ENCODE assay signal across 1 cellular context in the genomic region with DNA sequence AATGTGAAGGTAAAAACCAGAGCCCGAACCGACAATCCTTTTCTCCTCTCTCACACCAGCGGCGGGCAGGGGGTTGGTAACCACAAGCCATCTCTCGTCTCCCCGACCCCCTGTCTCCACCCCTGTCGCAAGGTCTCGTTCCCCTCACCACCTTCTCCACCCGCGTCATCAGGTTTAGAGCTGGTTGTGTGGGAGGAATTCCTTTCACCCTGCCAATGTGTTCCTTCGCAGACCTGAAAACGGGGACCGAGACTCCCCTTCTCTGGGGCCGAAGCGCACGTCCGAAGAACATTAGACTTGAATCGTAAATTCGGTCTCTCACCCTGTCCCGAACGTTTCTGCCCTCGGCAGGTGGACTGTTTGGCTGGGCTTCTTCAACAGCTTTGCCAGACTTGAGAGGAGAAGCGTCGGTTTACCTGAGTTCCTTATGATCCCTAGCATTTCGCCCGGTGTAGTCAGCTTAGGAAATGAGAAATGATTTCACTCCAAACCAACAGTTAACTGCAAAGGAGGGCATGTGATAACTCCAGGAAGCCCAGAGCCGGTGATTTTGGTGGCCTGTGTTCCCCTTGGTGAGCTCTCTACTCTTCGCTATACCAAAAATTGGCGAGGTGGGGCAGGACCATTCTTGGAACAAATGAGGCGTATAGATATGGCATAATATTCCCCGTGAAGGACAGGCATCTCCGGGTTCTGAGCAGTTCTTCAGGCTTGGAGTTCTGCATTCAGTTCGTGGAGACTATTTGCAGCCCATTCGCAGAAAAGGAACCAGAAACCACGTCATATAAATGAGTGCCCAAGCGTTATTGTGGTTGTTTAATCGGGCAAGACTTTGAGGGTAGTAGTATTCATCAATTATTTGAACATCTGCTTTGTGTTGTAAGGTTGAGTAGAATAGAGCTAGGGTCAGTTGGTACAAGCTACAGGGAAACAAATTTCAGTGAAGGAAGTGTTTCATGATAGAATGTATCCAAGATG.
A peak's percentile ranks its signal among the peaks of the same experiment; 100 is the strongest.
TF ChIP-seq lines count a peak whose summit lies in the region.

No MANE protein-coding gene starts in this region.

TF ChIP-seq in HepG2, 621 proteins besides CTCF, POLR2A, EP300 and RAD21 (continued from another document and continues in another):
- TF ChIP-seq, protein P1, sequence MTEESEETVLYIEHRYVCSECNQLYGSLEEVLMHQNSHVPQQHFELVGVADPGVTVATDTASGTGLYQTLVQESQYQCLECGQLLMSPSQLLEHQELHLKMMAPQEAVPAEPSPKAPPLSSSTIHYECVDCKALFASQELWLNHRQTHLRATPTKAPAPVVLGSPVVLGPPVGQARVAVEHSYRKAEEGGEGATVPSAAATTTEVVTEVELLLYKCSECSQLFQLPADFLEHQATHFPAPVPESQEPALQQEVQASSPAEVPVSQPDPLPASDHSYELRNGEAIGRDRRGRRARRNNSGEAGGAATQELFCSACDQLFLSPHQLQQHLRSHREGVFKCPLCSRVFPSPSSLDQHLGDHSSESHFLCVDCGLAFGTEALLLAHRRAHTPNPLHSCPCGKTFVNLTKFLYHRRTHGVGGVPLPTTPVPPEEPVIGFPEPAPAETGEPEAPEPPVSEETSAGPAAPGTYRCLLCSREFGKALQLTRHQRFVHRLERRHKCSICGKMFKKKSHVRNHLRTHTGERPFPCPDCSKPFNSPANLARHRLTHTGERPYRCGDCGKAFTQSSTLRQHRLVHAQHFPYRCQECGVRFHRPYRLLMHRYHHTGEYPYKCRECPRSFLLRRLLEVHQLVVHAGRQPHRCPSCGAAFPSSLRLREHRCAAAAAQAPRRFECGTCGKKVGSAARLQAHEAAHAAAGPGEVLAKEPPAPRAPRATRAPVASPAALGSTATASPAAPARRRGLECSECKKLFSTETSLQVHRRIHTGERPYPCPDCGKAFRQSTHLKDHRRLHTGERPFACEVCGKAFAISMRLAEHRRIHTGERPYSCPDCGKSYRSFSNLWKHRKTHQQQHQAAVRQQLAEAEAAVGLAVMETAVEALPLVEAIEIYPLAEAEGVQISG (CRISPR knock-in tag; IDR thresholded peaks at IDR 0.05), result no peak
- TF ChIP-seq GPBP1L1 (CRISPR knock-in tag; IDR thresholded peaks at IDR 0.05) (no peak), MEF2D (CRISPR knock-in tag; IDR thresholded peaks at IDR 0.05) (no peak), KDM1A (CRISPR knock-in tag; IDR thresholded peaks at IDR 0.05) (no peak), KDM6A (CRISPR knock-in tag; IDR thresholded peaks at IDR 0.05; ENCODE audit: low read depth) (no peak), ZFAT (CRISPR knock-in tag; conservative IDR thresholded peaks at IDR 0.05) (no peak), ATM (IDR thresholded peaks at IDR 0.05; ENCODE audit: borderline replicate concordance) (no peak), TOPORS (CRISPR knock-in tag; IDR thresholded peaks at IDR 0.05) (no peak), U2AF1 (optimal IDR thresholded peaks at IDR 0.05; ENCODE audit: low read depth, low read length) (no peak), ZNF501 (CRISPR knock-in tag; IDR thresholded peaks at IDR 0.05) (no peak; the same call in 1 of the 2 replicates), ZNF564 (CRISPR knock-in tag; IDR thresholded peaks at IDR 0.05) (no peak), XBP1 (CRISPR knock-in tag; IDR thresholded peaks at IDR 0.05) (no peak), FOXM1 (CRISPR knock-in tag; IDR thresholded peaks at IDR 0.05) (no peak), RXRA (CRISPR knock-in tag; IDR thresholded peaks at IDR 0.05) (no peak), GRHL1 (CRISPR knock-in tag; conservative IDR thresholded peaks at IDR 0.05) (no peak), ZFP36L1 (CRISPR knock-in tag; IDR thresholded peaks at IDR 0.05) (no peak), ZSCAN25 (CRISPR knock-in tag; IDR thresholded peaks at IDR 0.05) (no peak; the same call in 1 of the 2 replicates), YY1 (IDR thresholded peaks at IDR 0.05; ENCODE audit: insufficient read depth, insufficient replicate concordance, low read depth, low read length) (no peak), GLI4 (CRISPR knock-in tag; IDR thresholded peaks at IDR 0.05; ENCODE audit: borderline replicate concordance) (no peak), SP4 (CRISPR knock-in tag; IDR thresholded peaks at IDR 0.05) (no peak), ESRRA (CRISPR knock-in tag; IDR thresholded peaks at IDR 0.05; ENCODE audit: low read depth) (0 out of 2 replicates have a peak, but pooled peaks have one; percentile 2), ZNF75D (CRISPR knock-in tag; IDR thresholded peaks at IDR 0.05; ENCODE audit: borderline replicate concordance) (0 out of 2 replicates have a peak, but pooled peaks have one; percentile 48), ZNF839 (CRISPR knock-in tag; IDR thresholded peaks at IDR 0.05; ENCODE audit: borderline replicate concordance) (peak; percentile 17; the same call in 1 of the 2 replicates), ZNF724P (CRISPR knock-in tag; IDR thresholded peaks at IDR 0.05; ENCODE audit: borderline replicate concordance) (no peak), PRDM4 (CRISPR knock-in tag; IDR thresholded peaks at IDR 0.05; ENCODE audit: borderline replicate concordance) (no peak), ZNF263 (CRISPR knock-in tag; IDR thresholded peaks at IDR 0.05) (no peak), ZNF367 (CRISPR knock-in tag; IDR thresholded peaks at IDR 0.05; ENCODE audit: borderline replicate concordance) (no peak), ZNF33B (CRISPR knock-in tag; IDR thresholded peaks at IDR 0.05) (0 out of 2 replicates have a peak, but pooled peaks have one; percentile 11), RFXANK (CRISPR knock-in tag; IDR thresholded peaks at IDR 0.05) (no peak), CAMTA2 (CRISPR knock-in tag; IDR thresholded peaks at IDR 0.05; ENCODE audit: borderline replicate concordance) (no peak), LCORL (IDR thresholded peaks at IDR 0.05) (no peak), LCORL (CRISPR knock-in tag; IDR thresholded peaks at IDR 0.05) (0 out of 2 replicates have a peak, but pooled peaks have one; percentile 17), RORA (CRISPR knock-in tag; IDR thresholded peaks at IDR 0.05) (no peak), ZNF362 (CRISPR knock-in tag; IDR thresholded peaks at IDR 0.05; ENCODE audit: borderline replicate concordance) (peak; percentile 10; the same call in 1 of the 2 replicates), NAIF1 (CRISPR knock-in tag; IDR thresholded peaks at IDR 0.05; ENCODE audit: borderline replicate concordance) (no peak), ZNF44 (CRISPR knock-in tag; IDR thresholded peaks at IDR 0.05) (no peak), ZNF543 (CRISPR knock-in tag; IDR thresholded peaks at IDR 0.05) (no peak), ZNF34 (CRISPR knock-in tag; IDR thresholded peaks at IDR 0.05; ENCODE audit: borderline replicate concordance) (no peak), KDM4B (CRISPR knock-in tag; IDR thresholded peaks at IDR 0.05) (no peak), HNRNPL (IDR thresholded peaks at IDR 0.05; ENCODE audit: low read depth, low read length) (no peak), ZNF230 (CRISPR knock-in tag; IDR thresholded peaks at IDR 0.05) (no peak), PHF21A (CRISPR knock-in tag; IDR thresholded peaks at IDR 0.05) (no peak), FOSL2 (CRISPR knock-in tag; IDR thresholded peaks at IDR 0.05) (0 out of 2 replicates have a peak, but pooled peaks have one; percentile 10), RBM39 (IDR thresholded peaks at IDR 0.05; ENCODE audit: low read depth, low read length, poor library complexity, severe bottlenecking) (no peak)
- TF ChIP-seq, protein P2, sequence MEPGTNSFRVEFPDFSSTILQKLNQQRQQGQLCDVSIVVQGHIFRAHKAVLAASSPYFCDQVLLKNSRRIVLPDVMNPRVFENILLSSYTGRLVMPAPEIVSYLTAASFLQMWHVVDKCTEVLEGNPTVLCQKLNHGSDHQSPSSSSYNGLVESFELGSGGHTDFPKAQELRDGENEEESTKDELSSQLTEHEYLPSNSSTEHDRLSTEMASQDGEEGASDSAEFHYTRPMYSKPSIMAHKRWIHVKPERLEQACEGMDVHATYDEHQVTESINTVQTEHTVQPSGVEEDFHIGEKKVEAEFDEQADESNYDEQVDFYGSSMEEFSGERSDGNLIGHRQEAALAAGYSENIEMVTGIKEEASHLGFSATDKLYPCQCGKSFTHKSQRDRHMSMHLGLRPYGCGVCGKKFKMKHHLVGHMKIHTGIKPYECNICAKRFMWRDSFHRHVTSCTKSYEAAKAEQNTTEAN (CRISPR knock-in tag; conservative IDR thresholded peaks at IDR 0.05), result no peak
- TF ChIP-seq, protein P3, sequence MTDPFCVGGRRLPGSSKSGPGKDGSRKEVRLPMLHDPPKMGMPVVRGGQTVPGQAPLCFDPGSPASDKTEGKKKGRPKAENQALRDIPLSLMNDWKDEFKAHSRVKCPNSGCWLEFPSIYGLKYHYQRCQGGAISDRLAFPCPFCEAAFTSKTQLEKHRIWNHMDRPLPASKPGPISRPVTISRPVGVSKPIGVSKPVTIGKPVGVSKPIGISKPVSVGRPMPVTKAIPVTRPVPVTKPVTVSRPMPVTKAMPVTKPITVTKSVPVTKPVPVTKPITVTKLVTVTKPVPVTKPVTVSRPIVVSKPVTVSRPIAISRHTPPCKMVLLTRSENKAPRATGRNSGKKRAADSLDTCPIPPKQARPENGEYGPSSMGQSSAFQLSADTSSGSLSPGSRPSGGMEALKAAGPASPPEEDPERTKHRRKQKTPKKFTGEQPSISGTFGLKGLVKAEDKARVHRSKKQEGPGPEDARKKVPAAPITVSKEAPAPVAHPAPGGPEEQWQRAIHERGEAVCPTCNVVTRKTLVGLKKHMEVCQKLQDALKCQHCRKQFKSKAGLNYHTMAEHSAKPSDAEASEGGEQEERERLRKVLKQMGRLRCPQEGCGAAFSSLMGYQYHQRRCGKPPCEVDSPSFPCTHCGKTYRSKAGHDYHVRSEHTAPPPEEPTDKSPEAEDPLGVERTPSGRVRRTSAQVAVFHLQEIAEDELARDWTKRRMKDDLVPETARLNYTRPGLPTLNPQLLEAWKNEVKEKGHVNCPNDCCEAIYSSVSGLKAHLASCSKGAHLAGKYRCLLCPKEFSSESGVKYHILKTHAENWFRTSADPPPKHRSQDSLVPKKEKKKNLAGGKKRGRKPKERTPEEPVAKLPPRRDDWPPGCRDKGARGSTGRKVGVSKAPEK (CRISPR knock-in tag; IDR thresholded peaks at IDR 0.05; ENCODE audit: borderline replicate concordance), result no peak
- TF ChIP-seq, protein P4, sequence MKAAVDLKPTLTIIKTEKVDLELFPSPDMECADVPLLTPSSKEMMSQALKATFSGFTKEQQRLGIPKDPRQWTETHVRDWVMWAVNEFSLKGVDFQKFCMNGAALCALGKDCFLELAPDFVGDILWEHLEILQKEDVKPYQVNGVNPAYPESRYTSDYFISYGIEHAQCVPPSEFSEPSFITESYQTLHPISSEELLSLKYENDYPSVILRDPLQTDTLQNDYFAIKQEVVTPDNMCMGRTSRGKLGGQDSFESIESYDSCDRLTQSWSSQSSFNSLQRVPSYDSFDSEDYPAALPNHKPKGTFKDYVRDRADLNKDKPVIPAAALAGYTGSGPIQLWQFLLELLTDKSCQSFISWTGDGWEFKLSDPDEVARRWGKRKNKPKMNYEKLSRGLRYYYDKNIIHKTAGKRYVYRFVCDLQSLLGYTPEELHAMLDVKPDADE (CRISPR knock-in tag; IDR thresholded peaks at IDR 0.05), result no peak
- TF ChIP-seq, protein P5, sequence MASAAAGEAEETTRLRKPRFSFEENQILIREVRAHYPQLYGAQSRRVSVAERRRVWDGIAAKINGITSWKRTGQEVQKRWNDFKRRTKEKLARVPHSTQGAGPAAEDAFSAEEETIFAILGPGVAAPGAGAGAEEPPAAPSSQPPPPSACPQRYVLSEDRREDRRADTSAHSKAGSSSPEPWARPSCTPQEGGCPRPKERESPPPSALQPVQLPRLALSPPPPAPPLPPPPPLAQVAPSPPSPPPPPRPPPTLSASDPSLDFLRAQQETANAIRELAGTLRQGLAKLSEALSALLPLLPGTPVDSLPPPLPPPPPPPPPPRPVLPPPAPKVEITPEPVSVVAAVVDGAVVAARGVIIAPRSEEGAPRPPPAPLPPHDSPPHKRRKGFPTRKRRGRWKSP (CRISPR knock-in tag; IDR thresholded peaks at IDR 0.05), result no peak
